In genomic region chr4:29046716-29047115, GRCh38 we compare ENCODE assay signal across 1 cellular context.
TF ChIP-seq lines count a peak whose summit lies in the region.

No MANE protein-coding gene starts in this region.

TF ChIP-seq in IMR-90, 13 proteins besides CTCF, POLR2A, EP300 and RAD21 (continued from another document):
- TF ChIP-seq, protein P1, sequence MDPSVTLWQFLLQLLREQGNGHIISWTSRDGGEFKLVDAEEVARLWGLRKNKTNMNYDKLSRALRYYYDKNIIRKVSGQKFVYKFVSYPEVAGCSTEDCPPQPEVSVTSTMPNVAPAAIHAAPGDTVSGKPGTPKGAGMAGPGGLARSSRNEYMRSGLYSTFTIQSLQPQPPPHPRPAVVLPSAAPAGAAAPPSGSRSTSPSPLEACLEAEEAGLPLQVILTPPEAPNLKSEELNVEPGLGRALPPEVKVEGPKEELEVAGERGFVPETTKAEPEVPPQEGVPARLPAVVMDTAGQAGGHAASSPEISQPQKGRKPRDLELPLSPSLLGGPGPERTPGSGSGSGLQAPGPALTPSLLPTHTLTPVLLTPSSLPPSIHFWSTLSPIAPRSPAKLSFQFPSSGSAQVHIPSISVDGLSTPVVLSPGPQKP (IDR thresholded peaks at IDR 0.05; ENCODE audit: borderline replicate concordance, low read depth, low read length), result no peak
- peak; percentile 57; the same call in 1 of the 2 replicates for TF ChIP-seq CEBPB (IDR thresholded peaks at IDR 0.05; ENCODE audit: low read depth, low read length)
- no peak for TF ChIP-seq SMC3 (IDR thresholded peaks at IDR 0.05; ENCODE audit: low read depth, low read length)
